1 cellular context compared by ENCODE assay signal in the genomic region with DNA sequence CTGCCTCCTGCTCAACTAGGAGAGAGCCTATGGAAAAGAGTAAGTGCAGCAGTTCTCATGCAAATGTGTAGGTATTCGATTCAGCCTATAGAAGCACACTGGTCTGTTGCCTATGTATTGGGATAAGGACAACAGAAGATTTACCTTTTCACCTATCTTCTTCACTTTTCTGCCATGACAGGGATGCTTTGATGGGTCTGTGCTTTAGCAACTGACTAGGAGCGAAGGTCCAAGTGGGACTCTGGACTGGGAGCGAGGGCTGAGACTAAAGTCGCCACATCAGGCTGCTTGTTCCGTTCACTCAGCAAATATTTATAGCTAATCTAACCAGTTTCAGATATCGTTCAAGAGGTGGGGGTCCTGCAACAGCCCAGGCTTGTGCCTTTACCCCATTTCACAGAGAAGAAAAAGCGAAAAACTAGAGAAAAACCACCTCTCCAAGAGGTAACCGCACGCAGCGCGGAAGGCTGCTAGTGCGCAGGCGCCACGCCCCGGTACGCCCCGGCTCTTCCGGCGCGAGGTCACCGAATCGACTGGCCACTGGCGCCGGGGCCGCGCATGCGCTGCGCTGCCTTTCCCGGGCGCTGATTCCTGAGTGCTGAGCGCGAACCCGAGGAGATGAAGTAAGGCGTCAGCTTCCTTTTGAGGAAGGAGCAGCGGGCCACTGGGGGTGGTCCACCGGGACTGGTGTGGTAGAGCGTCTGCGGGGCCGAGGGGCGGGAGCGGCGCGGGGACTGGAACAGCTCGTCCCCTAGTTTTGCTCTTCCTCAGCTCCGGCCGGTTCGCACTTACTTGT.
TF ChIP-seq lines count a peak whose summit lies in the region.

A gene with protein sequence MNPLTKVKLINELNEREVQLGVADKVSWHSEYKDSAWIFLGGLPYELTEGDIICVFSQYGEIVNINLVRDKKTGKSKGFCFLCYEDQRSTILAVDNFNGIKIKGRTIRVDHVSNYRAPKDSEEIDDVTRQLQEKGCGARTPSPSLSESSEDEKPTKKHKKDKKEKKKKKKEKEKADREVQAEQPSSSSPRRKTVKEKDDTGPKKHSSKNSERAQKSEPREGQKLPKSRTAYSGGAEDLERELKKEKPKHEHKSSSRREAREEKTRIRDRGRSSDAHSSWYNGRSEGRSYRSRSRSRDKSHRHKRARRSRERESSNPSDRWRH (plus strand): TSS at position 573 of the 796 bp plus-strand sequence. CDS start 46 bp downstream, at position 619.

TF ChIP-seq in HEK293, 187 proteins besides CTCF, POLR2A, EP300 and RAD21 (continued from another document and continues in another):
- no peak for TF ChIP-seq ZNF211 (tag by site-specific recombination; IDR thresholded peaks at IDR 0.05; ENCODE audit: low read depth)
- no peak for TF ChIP-seq ZNF324 (tag by site-specific recombination; IDR thresholded peaks at IDR 0.05)
- peak; percentile 48 for TF ChIP-seq GLIS1 (tag by site-specific recombination; IDR thresholded peaks at IDR 0.05)
- 0 out of 2 replicates have a peak, but pooled peaks have one; percentile 44 for TF ChIP-seq REPIN1 (tag by site-specific recombination; IDR thresholded peaks at IDR 0.05; ENCODE audit: low read depth)
- TF ChIP-seq ZBTB20 (tag by site-specific recombination; IDR thresholded peaks at IDR 0.05), result 0 out of 2 replicates have a peak, but pooled peaks have one; percentile 68
- no peak for TF ChIP-seq ZNF664 (tag by site-specific recombination; IDR thresholded peaks at IDR 0.05)
- TF ChIP-seq ZNF560 (tag by site-specific recombination; IDR thresholded peaks at IDR 0.05; ENCODE audit: borderline replicate concordance), result no peak
- TF ChIP-seq KLF1 (tag by site-specific recombination; IDR thresholded peaks at IDR 0.05), result no peak
- TF ChIP-seq BCL11A (tag by site-specific recombination; IDR thresholded peaks at IDR 0.05; ENCODE audit: low read depth), result no peak
- TF ChIP-seq HOXC10 (CRISPR knock-in tag; IDR thresholded peaks at IDR 0.05), result no peak
- TF ChIP-seq ZFP37 (tag by site-specific recombination; IDR thresholded peaks at IDR 0.05), result no peak
- TF ChIP-seq ZNF626 (tag by site-specific recombination; IDR thresholded peaks at IDR 0.05), result no peak
- TF ChIP-seq ZNF660 (tag by site-specific recombination; IDR thresholded peaks at IDR 0.05), result 0 out of 2 replicates have a peak, but pooled peaks have one; percentile 2
- TF ChIP-seq, protein P1, sequence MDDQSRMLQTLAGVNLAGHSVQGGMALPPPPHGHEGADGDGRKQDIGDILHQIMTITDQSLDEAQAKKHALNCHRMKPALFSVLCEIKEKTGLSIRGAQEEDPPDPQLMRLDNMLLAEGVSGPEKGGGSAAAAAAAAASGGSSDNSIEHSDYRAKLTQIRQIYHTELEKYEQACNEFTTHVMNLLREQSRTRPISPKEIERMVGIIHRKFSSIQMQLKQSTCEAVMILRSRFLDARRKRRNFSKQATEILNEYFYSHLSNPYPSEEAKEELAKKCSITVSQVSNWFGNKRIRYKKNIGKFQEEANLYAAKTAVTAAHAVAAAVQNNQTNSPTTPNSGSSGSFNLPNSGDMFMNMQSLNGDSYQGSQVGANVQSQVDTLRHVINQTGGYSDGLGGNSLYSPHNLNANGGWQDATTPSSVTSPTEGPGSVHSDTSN (CRISPR knock-in tag; IDR thresholded peaks at IDR 0.05), result no peak
- TF ChIP-seq ZSCAN16 (tag by site-specific recombination; IDR thresholded peaks at IDR 0.05), result no peak
- no peak for TF ChIP-seq ZNF623 (tag by site-specific recombination; IDR thresholded peaks at IDR 0.05)
- peak; percentile 18; the same call in 1 of the 2 replicates for TF ChIP-seq IKZF3 (tag by site-specific recombination; IDR thresholded peaks at IDR 0.05)
- TF ChIP-seq ZNF114 (tag by site-specific recombination; IDR thresholded peaks at IDR 0.05), result no peak
- no peak for TF ChIP-seq ZNF175 (tag by site-specific recombination; IDR thresholded peaks at IDR 0.05)
- TF ChIP-seq ZNF658 (tag by site-specific recombination; IDR thresholded peaks at IDR 0.05), result no peak
- no peak for TF ChIP-seq MEIS1 (CRISPR knock-in tag; IDR thresholded peaks at IDR 0.05; ENCODE audit: borderline replicate concordance)
- TF ChIP-seq ZNF366 (tag by site-specific recombination; conservative IDR thresholded peaks at IDR 0.05), result no peak
- no peak for TF ChIP-seq ZNF792 (tag by site-specific recombination; IDR thresholded peaks at IDR 0.05)
- TF ChIP-seq ZNF555 (tag by site-specific recombination; conservative IDR thresholded peaks at IDR 0.05), result no peak
- TF ChIP-seq, protein P2, sequence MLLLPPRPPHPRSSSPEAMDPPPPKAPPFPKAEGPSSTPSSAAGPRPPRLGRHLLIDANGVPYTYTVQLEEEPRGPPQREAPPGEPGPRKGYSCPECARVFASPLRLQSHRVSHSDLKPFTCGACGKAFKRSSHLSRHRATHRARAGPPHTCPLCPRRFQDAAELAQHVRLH (tag by site-specific recombination; IDR thresholded peaks at IDR 0.05), result no peak
- TF ChIP-seq, protein P3, sequence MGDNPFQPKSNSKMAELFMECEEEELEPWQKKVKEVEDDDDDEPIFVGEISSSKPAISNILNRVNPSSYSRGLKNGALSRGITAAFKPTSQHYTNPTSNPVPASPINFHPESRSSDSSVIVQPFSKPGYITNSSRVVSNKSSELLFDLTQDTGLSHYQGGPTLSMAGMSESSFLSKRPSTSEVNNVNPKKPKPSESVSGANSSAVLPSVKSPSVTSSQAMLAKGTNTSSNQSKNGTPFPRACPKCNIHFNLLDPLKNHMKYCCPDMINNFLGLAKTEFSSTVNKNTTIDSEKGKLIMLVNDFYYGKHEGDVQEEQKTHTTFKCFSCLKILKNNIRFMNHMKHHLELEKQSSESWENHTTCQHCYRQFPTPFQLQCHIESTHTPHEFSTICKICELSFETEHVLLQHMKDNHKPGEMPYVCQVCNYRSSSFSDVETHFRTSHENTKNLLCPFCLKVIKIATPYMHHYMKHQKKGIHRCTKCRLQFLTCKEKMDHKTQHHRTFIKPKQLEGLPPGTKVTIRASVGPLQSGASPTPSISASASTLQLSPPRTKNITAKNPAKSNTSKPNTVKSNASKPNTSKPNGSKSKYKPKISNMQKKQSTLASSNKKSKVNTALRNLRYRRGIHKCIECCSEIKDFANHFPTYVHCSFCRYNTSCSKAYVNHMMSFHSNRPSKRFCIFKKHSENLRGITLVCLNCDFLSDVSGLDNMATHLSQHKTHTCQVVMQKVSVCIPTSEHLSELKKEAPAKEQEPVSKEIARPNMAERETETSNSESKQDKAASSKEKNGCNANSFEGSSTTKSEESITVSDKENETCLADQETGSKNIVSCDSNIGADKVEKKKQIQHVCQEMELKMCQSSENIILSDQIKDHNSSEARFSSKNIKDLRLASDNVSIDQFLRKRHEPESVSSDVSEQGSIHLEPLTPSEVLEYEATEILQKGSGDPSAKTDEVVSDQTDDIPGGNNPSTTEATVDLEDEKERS (tag by site-specific recombination; IDR thresholded peaks at IDR 0.05), result no peak
- TF ChIP-seq ZNF350 (tag by site-specific recombination; IDR thresholded peaks at IDR 0.05), result no peak
- no peak for TF ChIP-seq ZNF354C (tag by site-specific recombination; IDR thresholded peaks at IDR 0.05; ENCODE audit: borderline replicate concordance, low read depth)
- no peak for TF ChIP-seq ZNF530 (tag by site-specific recombination; IDR thresholded peaks at IDR 0.05; ENCODE audit: low read depth)
- peak; percentile 98 for TF ChIP-seq ZNF341 (tag by site-specific recombination; IDR thresholded peaks at IDR 0.05; ENCODE audit: low read depth)
- TF ChIP-seq ZBTB17 (tag by site-specific recombination; IDR thresholded peaks at IDR 0.05), result peak; percentile 63
- TF ChIP-seq ZNF10 (tag by site-specific recombination; IDR thresholded peaks at IDR 0.05), result no peak
- no peak for TF ChIP-seq ZNF610 (tag by site-specific recombination; IDR thresholded peaks at IDR 0.05; ENCODE audit: borderline replicate concordance)
- TF ChIP-seq ZNF274 (IDR thresholded peaks at IDR 0.05; ENCODE audit: low read length), result no peak
- TF ChIP-seq ZNF274 (tag by site-specific recombination; IDR thresholded peaks at IDR 0.05; ENCODE audit: borderline replicate concordance), result no peak
- TF ChIP-seq GLIS2 (tag by site-specific recombination; IDR thresholded peaks at IDR 0.05), result no peak; the same call in 1 of the 2 replicates
- no peak for TF ChIP-seq ZNF302 (tag by site-specific recombination; IDR thresholded peaks at IDR 0.05; ENCODE audit: low read depth)
- TF ChIP-seq, protein P4, sequence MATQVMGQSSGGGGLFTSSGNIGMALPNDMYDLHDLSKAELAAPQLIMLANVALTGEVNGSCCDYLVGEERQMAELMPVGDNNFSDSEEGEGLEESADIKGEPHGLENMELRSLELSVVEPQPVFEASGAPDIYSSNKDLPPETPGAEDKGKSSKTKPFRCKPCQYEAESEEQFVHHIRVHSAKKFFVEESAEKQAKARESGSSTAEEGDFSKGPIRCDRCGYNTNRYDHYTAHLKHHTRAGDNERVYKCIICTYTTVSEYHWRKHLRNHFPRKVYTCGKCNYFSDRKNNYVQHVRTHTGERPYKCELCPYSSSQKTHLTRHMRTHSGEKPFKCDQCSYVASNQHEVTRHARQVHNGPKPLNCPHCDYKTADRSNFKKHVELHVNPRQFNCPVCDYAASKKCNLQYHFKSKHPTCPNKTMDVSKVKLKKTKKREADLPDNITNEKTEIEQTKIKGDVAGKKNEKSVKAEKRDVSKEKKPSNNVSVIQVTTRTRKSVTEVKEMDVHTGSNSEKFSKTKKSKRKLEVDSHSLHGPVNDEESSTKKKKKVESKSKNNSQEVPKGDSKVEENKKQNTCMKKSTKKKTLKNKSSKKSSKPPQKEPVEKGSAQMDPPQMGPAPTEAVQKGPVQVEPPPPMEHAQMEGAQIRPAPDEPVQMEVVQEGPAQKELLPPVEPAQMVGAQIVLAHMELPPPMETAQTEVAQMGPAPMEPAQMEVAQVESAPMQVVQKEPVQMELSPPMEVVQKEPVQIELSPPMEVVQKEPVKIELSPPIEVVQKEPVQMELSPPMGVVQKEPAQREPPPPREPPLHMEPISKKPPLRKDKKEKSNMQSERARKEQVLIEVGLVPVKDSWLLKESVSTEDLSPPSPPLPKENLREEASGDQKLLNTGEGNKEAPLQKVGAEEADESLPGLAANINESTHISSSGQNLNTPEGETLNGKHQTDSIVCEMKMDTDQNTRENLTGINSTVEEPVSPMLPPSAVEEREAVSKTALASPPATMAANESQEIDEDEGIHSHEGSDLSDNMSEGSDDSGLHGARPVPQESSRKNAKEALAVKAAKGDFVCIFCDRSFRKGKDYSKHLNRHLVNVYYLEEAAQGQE (tag by site-specific recombination; IDR thresholded peaks at IDR 0.05), result no peak
- TF ChIP-seq ZNF394 (tag by site-specific recombination; IDR thresholded peaks at IDR 0.05; ENCODE audit: borderline replicate concordance), result peak; percentile 58; the same call in 1 of the 2 replicates
- no peak for TF ChIP-seq ZNF544 (tag by site-specific recombination; IDR thresholded peaks at IDR 0.05)
- no peak for TF ChIP-seq ZNF747 (tag by site-specific recombination; IDR thresholded peaks at IDR 0.05)
- no peak for TF ChIP-seq ZNF596 (tag by site-specific recombination; IDR thresholded peaks at IDR 0.05)
- no peak for TF ChIP-seq ZNF624 (tag by site-specific recombination; IDR thresholded peaks at IDR 0.05)
- TF ChIP-seq ZNF214 (tag by site-specific recombination; IDR thresholded peaks at IDR 0.05; ENCODE audit: borderline replicate concordance), result no peak
- TF ChIP-seq ZNF48 (tag by site-specific recombination; IDR thresholded peaks at IDR 0.05), result no peak
- TF ChIP-seq, protein P5, sequence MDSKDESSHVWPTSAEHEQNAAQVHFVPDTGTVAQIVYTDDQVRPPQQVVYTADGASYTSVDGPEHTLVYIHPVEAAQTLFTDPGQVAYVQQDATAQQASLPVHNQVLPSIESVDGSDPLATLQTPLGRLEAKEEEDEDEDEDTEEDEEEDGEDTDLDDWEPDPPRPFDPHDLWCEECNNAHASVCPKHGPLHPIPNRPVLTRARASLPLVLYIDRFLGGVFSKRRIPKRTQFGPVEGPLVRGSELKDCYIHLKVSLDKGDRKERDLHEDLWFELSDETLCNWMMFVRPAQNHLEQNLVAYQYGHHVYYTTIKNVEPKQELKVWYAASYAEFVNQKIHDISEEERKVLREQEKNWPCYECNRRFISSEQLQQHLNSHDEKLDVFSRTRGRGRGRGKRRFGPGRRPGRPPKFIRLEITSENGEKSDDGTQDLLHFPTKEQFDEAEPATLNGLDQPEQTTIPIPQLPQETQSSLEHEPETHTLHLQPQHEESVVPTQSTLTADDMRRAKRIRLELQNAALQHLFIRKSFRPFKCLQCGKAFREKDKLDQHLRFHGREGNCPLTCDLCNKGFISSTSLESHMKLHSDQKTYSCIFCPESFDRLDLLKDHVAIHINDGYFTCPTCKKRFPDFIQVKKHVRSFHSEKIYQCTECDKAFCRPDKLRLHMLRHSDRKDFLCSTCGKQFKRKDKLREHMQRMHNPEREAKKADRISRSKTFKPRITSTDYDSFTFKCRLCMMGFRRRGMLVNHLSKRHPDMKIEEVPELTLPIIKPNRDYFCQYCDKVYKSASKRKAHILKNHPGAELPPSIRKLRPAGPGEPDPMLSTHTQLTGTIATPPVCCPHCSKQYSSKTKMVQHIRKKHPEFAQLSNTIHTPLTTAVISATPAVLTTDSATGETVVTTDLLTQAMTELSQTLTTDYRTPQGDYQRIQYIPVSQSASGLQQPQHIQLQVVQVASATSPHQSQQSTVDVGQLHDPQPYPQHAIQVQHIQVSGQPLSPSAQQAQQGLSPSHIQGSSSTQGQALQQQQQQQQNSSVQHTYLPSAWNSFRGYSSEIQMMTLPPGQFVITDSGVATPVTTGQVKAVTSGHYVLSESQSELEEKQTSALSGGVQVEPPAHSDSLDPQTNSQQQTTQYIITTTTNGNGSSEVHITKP (tag by site-specific recombination; IDR thresholded peaks at IDR 0.05), result no peak
- TF ChIP-seq, protein P6, sequence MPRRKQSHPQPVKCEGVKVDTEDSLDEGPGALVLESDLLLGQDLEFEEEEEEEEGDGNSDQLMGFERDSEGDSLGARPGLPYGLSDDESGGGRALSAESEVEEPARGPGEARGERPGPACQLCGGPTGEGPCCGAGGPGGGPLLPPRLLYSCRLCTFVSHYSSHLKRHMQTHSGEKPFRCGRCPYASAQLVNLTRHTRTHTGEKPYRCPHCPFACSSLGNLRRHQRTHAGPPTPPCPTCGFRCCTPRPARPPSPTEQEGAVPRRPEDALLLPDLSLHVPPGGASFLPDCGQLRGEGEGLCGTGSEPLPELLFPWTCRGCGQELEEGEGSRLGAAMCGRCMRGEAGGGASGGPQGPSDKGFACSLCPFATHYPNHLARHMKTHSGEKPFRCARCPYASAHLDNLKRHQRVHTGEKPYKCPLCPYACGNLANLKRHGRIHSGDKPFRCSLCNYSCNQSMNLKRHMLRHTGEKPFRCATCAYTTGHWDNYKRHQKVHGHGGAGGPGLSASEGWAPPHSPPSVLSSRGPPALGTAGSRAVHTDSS (tag by site-specific recombination; IDR thresholded peaks at IDR 0.05), result peak; percentile 70
- TF ChIP-seq ZBTB7A (tag by site-specific recombination; IDR thresholded peaks at IDR 0.05; ENCODE audit: low read depth), result no peak
- TF ChIP-seq, protein P7, sequence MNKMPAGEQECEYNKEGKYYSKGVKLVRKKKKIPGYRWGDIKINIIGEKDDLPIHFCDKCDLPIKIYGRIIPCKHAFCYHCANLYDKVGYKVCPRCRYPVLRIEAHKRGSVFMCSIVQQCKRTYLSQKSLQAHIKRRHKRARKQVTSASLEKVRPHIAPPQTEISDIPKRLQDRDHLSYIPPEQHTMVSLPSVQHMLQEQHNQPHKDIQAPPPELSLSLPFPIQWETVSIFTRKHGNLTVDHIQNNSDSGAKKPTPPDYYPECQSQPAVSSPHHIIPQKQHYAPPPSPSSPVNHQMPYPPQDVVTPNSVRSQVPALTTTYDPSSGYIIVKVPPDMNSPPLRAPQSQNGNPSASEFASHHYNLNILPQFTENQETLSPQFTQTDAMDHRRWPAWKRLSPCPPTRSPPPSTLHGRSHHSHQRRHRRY (tag by site-specific recombination; IDR thresholded peaks at IDR 0.05), result no peak
